ENCODE assay signal across 13 cellular contexts in the genomic region with DNA sequence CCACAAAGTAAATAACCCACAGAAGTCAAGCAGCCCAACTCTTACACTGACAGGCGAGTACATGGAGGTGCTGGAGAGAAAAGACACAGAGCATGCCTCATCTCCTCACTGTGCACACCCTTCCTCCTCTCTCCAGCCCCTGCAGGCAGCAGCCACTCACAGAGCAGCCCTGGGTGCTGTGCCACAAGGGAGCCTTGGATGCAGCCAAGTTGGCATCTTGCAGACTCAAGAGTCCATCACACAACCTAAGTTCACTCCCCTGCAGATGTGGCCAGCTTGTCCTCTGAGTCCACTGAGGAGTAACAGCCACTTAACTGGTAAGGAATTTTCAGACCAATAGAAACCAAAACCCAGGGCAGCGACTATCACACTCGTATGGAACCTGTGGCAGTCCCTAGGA. TPM values are rescaled to one million over a fixed set of nuclear protein-coding genes. Genes with fewer than 3 reads are reported as not detected.
A peak's percentile ranks its signal among the peaks of the same experiment; 100 is the strongest.
DNase-seq lines count a peak whose midpoint lies in the region; ATAC-seq, FAIRE-seq and TF ChIP-seq lines count a peak whose summit lies in the region.
"Had no signal": no experiment of that assay in that cellular context is flagged by ENCODE, and none has a peak within 500 bp of the region (broad histone marks: within the 10 kb centered on the region; RNA-seq: fewer than 3 reads in every experiment).

No MANE protein-coding gene starts in this region.

- H3K27ac Mint-ChIP-seq in activated T-helper 17 cell treated with anti-CD3 and anti-CD28 coated beads, Interleukin-2, amount 50 U/mL, for 72 hours, result peak overlapping the region; percentile 75
- H3K27ac Mint-ChIP-seq in naive thymus-derived CD4-positive, alpha-beta T cell, result peak overlapping the region; percentile 30 to 93 (median 82)

- H3K9me3 ChIP-seq in A549, result no peaks in the 10 kb centered on the region
- no peaks in the 10 kb centered on the region for H3K9me3 ChIP-seq in naive thymus-derived CD4-positive, alpha-beta T cell (ENCODE audit: control insufficient read depth in 2 of 3, low read length in 3 of 3)
- H3K9me3 ChIP-seq: ovary had no signal

- H3K27ac ChIP-seq in A549, result peak overlapping the region in 1 of 2 experiments; percentile 84; a peak in 4 of 6 replicates
- H3K27ac ChIP-seq in naive thymus-derived CD4-positive, alpha-beta T cell (ENCODE audit: low read depth, low read length), result peak overlapping the region; percentile 50
- H3K27ac ChIP-seq: ovary had no signal

- H3K4me1 Mint-ChIP-seq in activated T-helper 17 cell treated with anti-CD3 and anti-CD28 coated beads, Interleukin-2, amount 50 U/mL, for 72 hours, result peaks cover 73% of the 10 kb centered on the region
- H3K4me1 Mint-ChIP-seq in naive thymus-derived CD4-positive, alpha-beta T cell, result peaks cover 84 to 100% (median 98%) of the 10 kb centered on the region in 7 donors

- peak overlapping the region; percentile 55 for H3K4me3 Mint-ChIP-seq in activated T-helper 17 cell treated with anti-CD3 and anti-CD28 coated beads, Interleukin-2, amount 50 U/mL, for 72 hours
- H3K4me3 Mint-ChIP-seq in naive thymus-derived CD4-positive, alpha-beta T cell, result peak overlapping the region in 9 of 10 donors; percentile 53 to 82 (median 71)

- intact Hi-C loops in naive thymus-derived CD4-positive, alpha-beta T cell (cut with micrococcal nuclease), result loop anchor here in 1 of 2 donors (1.0 kb wide), 1 partner anchor 8 kb away; no protein-coding TSS in a partner anchor

- H3K4me3 ChIP-seq in A549, result no peak overlapping the region
- no peak overlapping the region for H3K4me3 ChIP-seq in naive thymus-derived CD4-positive, alpha-beta T cell (ENCODE audit: low read length)
- H3K4me3 ChIP-seq: ovary had no signal

- no peak for TF ChIP-seq EP300 in A549 (IDR thresholded peaks at IDR 0.05)

- no peak for ATAC-seq in A549
- no peak for ATAC-seq in activated T-helper 17 cell treated with anti-CD3 and anti-CD28 coated beads, Interleukin-2, amount 50 U/mL, for 72 hours (replicated peaks)
- no peak for ATAC-seq in naive thymus-derived CD4-positive, alpha-beta T cell
- no peak for ATAC-seq in GM18870 (IDR thresholded peaks at IDR 0.05; ENCODE audit: unreplicated experiment)
- no peak for ATAC-seq in GM18505 (IDR thresholded peaks at IDR 0.05; ENCODE audit: unreplicated experiment)
- no peak for ATAC-seq in HG03442 (IDR thresholded peaks at IDR 0.05; ENCODE audit: unreplicated experiment)
- ATAC-seq: left ventricle myocardium superior had no signal

- CTCF ChIA-PET in A549 (lab: Yijun Ruan, JAX), result no interaction called here
- CTCF ChIA-PET in naive thymus-derived CD4-positive, alpha-beta T cell (lab: Charles Lee), result interaction anchor here (0.5 to 0.6 kb wide), 3 partner anchors 94 to 709 kb away, joined by 3 to 4 read pairs (median 3); no protein-coding TSS in a partner anchor

- peak overlapping the region; percentile 64; the same call in 2 of the 3 replicates for H3K4me2 ChIP-seq in A549

- peaks cover 79% of the 10 kb centered on the region for H3K4me1 ChIP-seq in A549
- peaks cover 82 to 92% of the 10 kb centered on the region in 2 donors for H3K4me1 ChIP-seq in naive thymus-derived CD4-positive, alpha-beta T cell (ENCODE audit: control insufficient read depth in 2 of 2, insufficient read depth in 2 of 2, low read length in 2 of 2)

- DNase-seq in A549 (ENCODE audit: low read depth in 1 of 2, low spot score in 1 of 2) (no peak), GM12892 (ENCODE audit: insufficient read length) (no peak), GF-D8 (lab: John Stamatoyannopoulos, UW) (no peak)
- no peak for DNase-seq in naive thymus-derived CD4-positive, alpha-beta T cell
- DNase-seq: effector CD8-positive, alpha-beta T cell; left ventricle myocardium superior; NCI-H2081; ovary had no signal

- POLR2A ChIA-PET in A549 (lab: Yijun Ruan, JAX), result no interaction called here
- POLR2A ChIA-PET in naive thymus-derived CD4-positive, alpha-beta T cell (lab: Charles Lee), result interaction anchor here (0.6 kb wide), 2 partner anchors 75 to 181 kb away, joined by 3 read pairs; no protein-coding TSS in a partner anchor

- H3K36me3 ChIP-seq in naive thymus-derived CD4-positive, alpha-beta T cell (ENCODE audit: control insufficient read depth in 2 of 3, insufficient read depth in 3 of 3, low read length in 3 of 3), result no peaks in the 10 kb centered on the region
- H3K36me3 ChIP-seq: ovary had no signal

- no peaks in the 10 kb centered on the region for H3K27me3 ChIP-seq in naive thymus-derived CD4-positive, alpha-beta T cell (ENCODE audit: control insufficient read depth in 2 of 2, insufficient read depth in 2 of 2, low read length in 2 of 2)
- H3K27me3 ChIP-seq: ovary had no signal

- peaks cover 9% of the 10 kb centered on the region for H3K36me3 Mint-ChIP-seq in activated T-helper 17 cell treated with anti-CD3 and anti-CD28 coated beads, Interleukin-2, amount 50 U/mL, for 72 hours (ENCODE audit: low read depth)
- no peaks in the 10 kb centered on the region for H3K36me3 Mint-ChIP-seq in naive thymus-derived CD4-positive, alpha-beta T cell

- WGBS in A549 (ENCODE audit: missing lambda C conversion rate), result 80% methylated on average over 3 of the region's 3 CpGs

- no peaks in the 10 kb centered on the region for H3K27me3 Mint-ChIP-seq in activated T-helper 17 cell treated with anti-CD3 and anti-CD28 coated beads, Interleukin-2, amount 50 U/mL, for 72 hours
- no peaks in the 10 kb centered on the region for H3K27me3 Mint-ChIP-seq in naive thymus-derived CD4-positive, alpha-beta T cell

- TF ChIP-seq POLR2A in A549 (IDR thresholded peaks at IDR 0.05; ENCODE audit: low read length), result no peak
- TF ChIP-seq POLR2A in GM12892 (IDR thresholded peaks at IDR 0.05; ENCODE audit: low read depth, low read length), result no peak
- TF ChIP-seq POLR2A in GM18505 (IDR thresholded peaks at IDR 0.05; ENCODE audit: borderline replicate concordance, extremely low read depth, insufficient read depth, insufficient read length), result no peak

- no peaks in the 10 kb centered on the region for H3K9me3 Mint-ChIP-seq in activated T-helper 17 cell treated with anti-CD3 and anti-CD28 coated beads, Interleukin-2, amount 50 U/mL, for 72 hours
- no peaks in the 10 kb centered on the region for H3K9me3 Mint-ChIP-seq in naive thymus-derived CD4-positive, alpha-beta T cell

- no peak for FAIRE-seq in A549 (lab: Jason Lieb, UNC)
- FAIRE-seq in GM12892 (lab: Jason Lieb, UNC), result peak; percentile 65

- no peak for TF ChIP-seq CTCF in A549 (IDR thresholded peaks at IDR 0.05)

- TF ChIP-seq RAD21 in A549 (conservative IDR thresholded peaks at IDR 0.05 in 1 of 2, IDR thresholded peaks at IDR 0.05 in 1 of 2), result no peak

TF ChIP-seq in A549, 52 proteins besides CTCF, POLR2A, EP300 and RAD21 (continues in another document):
- TF ChIP-seq FOSB (CRISPR knock-in tag; IDR thresholded peaks at IDR 0.05), result no peak
- TF ChIP-seq BHLHE40 (IDR thresholded peaks at IDR 0.05; ENCODE audit: low read depth, low read length), result no peak
- TF ChIP-seq NPAS2 (CRISPR knock-in tag; IDR thresholded peaks at IDR 0.05; ENCODE audit: borderline replicate concordance), result no peak
- no peak for TF ChIP-seq HMGXB4 (CRISPR knock-in tag; IDR thresholded peaks at IDR 0.05; ENCODE audit: borderline replicate concordance)
- TF ChIP-seq CBX8 (IDR thresholded peaks at IDR 0.05), result no peak
- no peak for TF ChIP-seq PBX3 (IDR thresholded peaks at IDR 0.05)
- TF ChIP-seq CBX2 (IDR thresholded peaks at IDR 0.05; ENCODE audit: borderline replicate concordance, low read depth), result no peak

RNA-seq across cellular contexts. Expression of gene BRD4, which starts 47.4 kb away (rescaled TPM):
- polyA plus RNA-seq in A549 (2011; rRNA removed) (8.3 and 11.8 TPM in 2 replicates), A549 (2017; fragmentation: RNase III; extraction: RNeasy Plus Mini Kit Qiagen cat#74134 plus additional on column Dnase treatment) (22.5 to 23.3 TPM (median 23.1 TPM) in 3 replicates)
- polyA plus RNA-seq in A549 (2012; cell fraction: cytosol; rRNA removed), result 8.9 and 12.2 TPM in 2 replicates
- 21.4 and 21.7 TPM in 2 replicates for polyA plus RNA-seq in A549 (2012; cell fraction: nucleus; rRNA removed)
- 30.4 and 34.7 TPM in 2 replicates for polyA minus RNA-seq in A549 (2011; rRNA and poly(A)+ RNA removed)
- 20.4 TPM for polyA plus RNA-seq in GM12892 (2012; ENCODE audit: missing spikeins)
- 10 to 100 TPM; 90.4 to 96.7 TPM for total RNA-seq in activated T-helper 17 cell treated with anti-CD3 and anti-CD28 coated beads, Interleukin-2, amount 50 U/mL, for 72 hours
- 100 to 1,000 TPM; 104 to 168 (median 128) TPM for total RNA-seq in naive thymus-derived CD4-positive, alpha-beta T cell
- 10 to 100 TPM; 10.5 to 19.8 TPM for polyA plus RNA-seq in naive thymus-derived CD4-positive, alpha-beta T cell

RNA-seq across cellular contexts. Expression of gene EPHX3, which starts 52.6 kb away (rescaled TPM):
- 0.12 and 0.29 TPM in 2 replicates for polyA plus RNA-seq in A549 (2011; rRNA removed)
- polyA plus RNA-seq in A549 (2012; cell fraction: cytosol; rRNA removed), result 0.21 and 0.22 TPM in 2 replicates
- 1.5 and 1.7 TPM in 2 replicates for polyA plus RNA-seq in A549 (2012; cell fraction: nucleus; rRNA removed)
- 0.05 to 0.08 TPM (median 0.08 TPM) in 3 replicates for polyA plus RNA-seq in A549 (2017; fragmentation: RNase III; extraction: RNeasy Plus Mini Kit Qiagen cat#74134 plus additional on column Dnase treatment)
- 0.29 and 0.91 TPM in 2 replicates for polyA minus RNA-seq in A549 (2011; rRNA and poly(A)+ RNA removed)
- not detected for polyA plus RNA-seq in GM12892 (2012; ENCODE audit: missing spikeins)
- total RNA-seq in activated T-helper 17 cell treated with anti-CD3 and anti-CD28 coated beads, Interleukin-2, amount 50 U/mL, for 72 hours, result under 1 TPM in 1 of 2 donors, not detected in 1; 0.24 TPM
- under 1 TPM in 2 of 5 experiments, not detected in 3; 0.32 to 0.42 TPM for total RNA-seq in naive thymus-derived CD4-positive, alpha-beta T cell
- not detected for polyA plus RNA-seq in naive thymus-derived CD4-positive, alpha-beta T cell
- total RNA-seq: left ventricle myocardium superior, LHCN-M2 had no signal
